8 cellular contexts compared by ENCODE assay signal in genomic region chr20:63653041-63653973, GRCh38. TPM values are rescaled to one million over a fixed set of nuclear protein-coding genes. Genes with fewer than 3 reads are reported as not detected.
A peak's percentile ranks its signal among the peaks of the same experiment; 100 is the strongest.
DNase-seq lines count a peak whose midpoint lies in the region; ATAC-seq, FAIRE-seq and TF ChIP-seq lines count a peak whose summit lies in the region.

Gene STMN3, minus strand, starts transcription at chr20:63653424. Its CDS starts 79 bp downstream, at chr20:63653345.

- peaks cover 24% of the 10 kb centered on the region for H3K4me1 Mint-ChIP-seq in activated CD4-positive, alpha-beta memory T cell treated with anti-CD3 and anti-CD28 coated beads, Interleukin-2, amount 10 ng/mL, durations not matched to agents 7 days and 5 days

- CTCF ChIA-PET in activated CD4-positive, alpha-beta memory T cell treated with anti-CD3 and anti-CD28 coated beads, Interleukin-2, amount 10 ng/mL, durations not matched to agents 7 days and 5 days (lab: Charles Lee), result interaction anchor here (1.3 kb wide), 1 partner anchor 12 kb away, joined by 4 read pairs; no protein-coding TSS in a partner anchor
- CTCF ChIA-PET in HepG2 (lab: Yijun Ruan, JAX; ENCODE audit: low intra/inter-chr PET ratio, low total read pairs), result no interaction called here

- no peaks in the 10 kb centered on the region for H3K27me3 ChIP-seq in HepG2 (ENCODE audit: control insufficient read depth in 1 of 2, insufficient read depth in 2 of 2, low read length in 2 of 2)

- TF ChIP-seq POLR2A in HepG2 (IDR thresholded peaks at IDR 0.05; ENCODE audit: insufficient read depth in 1 of 2, low read depth in 2 of 2, low read length in 2 of 2), result peak in 1 of 2 experiments; percentile 66; a peak in 2 of 4 replicates

- no TSS peak for BruUV-seq in HepG2 (replicated peaks; lab: Mats Ljungman, UMichigan)

- peak within 1 kb of the TSS; percentile 66 to 83 (median 80) for H3K4me3 ChIP-seq in HepG2 (replicated peaks in 1 of 3; ENCODE audit: insufficient read depth in 1 of 3, low read depth in 2 of 3, low read length in 3 of 3)

- H3K4me3 Mint-ChIP-seq in activated CD4-positive, alpha-beta memory T cell treated with anti-CD3 and anti-CD28 coated beads, Interleukin-2, amount 10 ng/mL, durations not matched to agents 7 days and 5 days, result peak within 1 kb of the TSS; percentile 63

- no peaks in the 10 kb centered on the region for H3K9me3 Mint-ChIP-seq in activated CD4-positive, alpha-beta memory T cell treated with anti-CD3 and anti-CD28 coated beads, Interleukin-2, amount 10 ng/mL, durations not matched to agents 7 days and 5 days

- ATAC-seq in HepG2 (peak; percentile 67), GM19467 (IDR thresholded peaks at IDR 0.05; ENCODE audit: unreplicated experiment) (no peak)

- TF ChIP-seq RAD21 in HepG2 (CRISPR knock-in tag; IDR thresholded peaks at IDR 0.05), result peak; percentile 55; the same call in 1 of the 2 replicates

- peak within 1 kb of the TSS; percentile 80 for H3K4me2 ChIP-seq in HepG2 (ENCODE audit: low read depth, low read length)

- in situ Hi-C loops in HepG2 (cut with HindIII; ENCODE audit: extremely low pct_ligation_motif_present, low pct_unique_long_range_greater_than_20kb), result no loop called here

- no peaks in the 10 kb centered on the region; a peak in 1 of 5 replicates for H3K36me3 ChIP-seq in HepG2 (replicated peaks in 1 of 2; ENCODE audit: control insufficient read depth in 1 of 2, insufficient read depth in 2 of 2, low read length in 2 of 2)

- peaks cover 35% of the 10 kb centered on the region for H3K4me1 ChIP-seq in HepG2 (ENCODE audit: insufficient read depth, low read length)

- H3K27ac Mint-ChIP-seq in activated CD4-positive, alpha-beta memory T cell treated with anti-CD3 and anti-CD28 coated beads, Interleukin-2, amount 10 ng/mL, durations not matched to agents 7 days and 5 days, result no peak within 1 kb of the TSS

- TF ChIP-seq EP300 in HepG2 (IDR thresholded peaks at IDR 0.05; ENCODE audit: low read depth in 2 of 2, low read length in 2 of 2) (0 out of 4 replicates have a peak, but pooled peaks of 1 of the 2 experiments have one; percentile 39), HepG2 (CRISPR knock-in tag; IDR thresholded peaks at IDR 0.05; ENCODE audit: borderline replicate concordance) (peak; percentile 82)

- H3K9me3 ChIP-seq in HepG2 (ENCODE audit: low read length), result no peaks in the 10 kb centered on the region

- peak; percentile 51 for FAIRE-seq in HepG2 (lab: Jason Lieb, UNC)

- intact Hi-C loops in HepG2 (cut with micrococcal nuclease; ENCODE audit: unreplicated experiment), result loop anchor here (10.0 kb wide), 1 partner anchor 119 kb away; the partner anchor contains the start of gene PTK6

- H4K20me1 ChIP-seq in HepG2 (ENCODE audit: insufficient read depth, low read length), result peaks cover 3% of the 10 kb centered on the region; the same call in 1 of the 2 replicates

- POLR2A ChIA-PET in activated CD4-positive, alpha-beta memory T cell treated with anti-CD3 and anti-CD28 coated beads, Interleukin-2, amount 10 ng/mL, durations not matched to agents 7 days and 5 days (lab: Charles Lee), result interaction anchor here (0.9 to 2.1 kb wide), 6 partner anchors 11 to 132 kb away, joined by 3 to 11 read pairs (median 5); partner anchors contain the start of genes GMEB2 and PTK6
- POLR2A ChIA-PET in HepG2 (lab: Yijun Ruan, JAX), result interaction anchor here (0.6 to 4.3 kb wide), 9 partner anchors 11 to 409 kb away, joined by 3 to 58 read pairs (median 4); partner anchors contain the start of genes GMEB2, HELZ2, TCEA2 and UCKL1

- TF ChIP-seq CTCF in AG09319 (IDR thresholded peaks at IDR 0.05; ENCODE audit: low read depth, low read length) (no peak), HepG2 (CRISPR knock-in tag; IDR thresholded peaks at IDR 0.05) (peak; percentile 27; the same call in 1 of the 2 replicates)

- H3K36me3 Mint-ChIP-seq in activated CD4-positive, alpha-beta memory T cell treated with anti-CD3 and anti-CD28 coated beads, Interleukin-2, amount 10 ng/mL, durations not matched to agents 7 days and 5 days (ENCODE audit: low read depth), result peaks cover 2% of the 10 kb centered on the region

- H3K27ac ChIP-seq in HepG2 (ENCODE audit: extremely low read length, insufficient read depth, low read length), result peak within 1 kb of the TSS; percentile 64

- DNase-seq in AG09319 (ENCODE audit: extremely low read depth, low read depth) (peak; percentile 81), HK-2 (ENCODE audit: unreplicated experiment) (peak; percentile 97), NCI-H774 (lab: John Stamatoyannopoulos, UW) (peak; percentile 81), ecto neural progenitor cell (ENCODE audit: low spot score) (peak; percentile 96), HepG2 (ENCODE audit: low spot score) (peak; percentile 82)
- DNase-seq in activated CD4-positive, alpha-beta memory T cell treated with anti-CD3 and anti-CD28 coated beads, Interleukin-2, amount 10 ng/mL, durations not matched to agents 7 days and 5 days, result peak; percentile 79
- DNase-seq in stimulated activated CD4-positive, alpha-beta T cell treated with anti-CD3 and anti-CD28 coated beads, Interleukin-1b, Interleukin-23, amount 100 ng/mL, for 4 hours (ENCODE audit: low read depth in 2 of 2), result peak; percentile 56

- peaks cover 12% of the 10 kb centered on the region for H3K27me3 Mint-ChIP-seq in activated CD4-positive, alpha-beta memory T cell treated with anti-CD3 and anti-CD28 coated beads, Interleukin-2, amount 10 ng/mL, durations not matched to agents 7 days and 5 days

- H3K9ac ChIP-seq in HepG2 (ENCODE audit: insufficient read depth, low read depth, low read length), result peak within 1 kb of the TSS; percentile 64

- H3K79me2 ChIP-seq in HepG2 (ENCODE audit: insufficient read depth, low read length), result peaks cover 6% of the 10 kb centered on the region

- H2AFZ ChIP-seq in HepG2 (ENCODE audit: low read length), result no peak within 1 kb of the TSS

- WGBS in HepG2 (ENCODE audit: low lambda C conversion rate), result 7% methylated on average over 40 of the region's 73 CpGs

TF ChIP-seq in HepG2, 621 proteins besides CTCF, POLR2A, EP300 and RAD21 (continues in another document):
- peak; percentile 92; the same call in 1 of the 2 replicates for TF ChIP-seq MLXIP (CRISPR knock-in tag; IDR thresholded peaks at IDR 0.05; ENCODE audit: borderline replicate concordance)
- TF ChIP-seq ZNF570 (CRISPR knock-in tag; IDR thresholded peaks at IDR 0.05; ENCODE audit: borderline replicate concordance), result 0 out of 2 replicates have a peak, but pooled peaks have one; percentile 77
- TF ChIP-seq RBM39 (IDR thresholded peaks at IDR 0.05; ENCODE audit: low read depth, low read length, poor library complexity, severe bottlenecking), result no peak
- peak; percentile 95 for TF ChIP-seq ZNF605 (CRISPR knock-in tag; IDR thresholded peaks at IDR 0.05)
- peak; percentile 57; the same call in 1 of the 2 replicates for TF ChIP-seq TARDBP (CRISPR knock-in tag; IDR thresholded peaks at IDR 0.05)
- no peak for TF ChIP-seq NFIC (IDR thresholded peaks at IDR 0.05; ENCODE audit: low read length)
- peak; percentile 89; the same call in 1 of the 2 replicates for TF ChIP-seq KLF13 (CRISPR knock-in tag; IDR thresholded peaks at IDR 0.05)
- TF ChIP-seq ZNF260 (CRISPR knock-in tag; IDR thresholded peaks at IDR 0.05; ENCODE audit: borderline replicate concordance, low read depth), result no peak

RNA-seq across cellular contexts. Expression of gene STMN3, which starts in this region (rescaled TPM):
- 10 to 100 TPM; 20.9 to 23.8 TPM for total RNA-seq in activated CD4-positive, alpha-beta memory T cell treated with anti-CD3 and anti-CD28 coated beads, Interleukin-2, amount 10 ng/mL, durations not matched to agents 7 days and 5 days
- 28.1 and 48.3 TPM in 2 replicates for total RNA-seq in HepG2 (2016; rRNA removed; fragmentation: Illumina TruSeq; extraction: Trizol)
- 9.7 and 10.6 TPM in 2 replicates for total RNA-seq in HepG2 (2016; cell fraction: cytosol; rRNA removed; fragmentation: Illumina TruSeq; extraction: Trizol; ENCODE audit: low read depth)
- 26.7 and 50.6 TPM in 2 replicates for total RNA-seq in HepG2 (2016; cell fraction: insoluble cytoplasmic fraction; rRNA removed; fragmentation: Illumina TruSeq; extraction: Trizol)
- total RNA-seq in HepG2 (2016; cell fraction: membrane; rRNA removed; fragmentation: Illumina TruSeq; extraction: Trizol), result 20.0 and 20.9 TPM in 2 replicates
- 36.8 and 43.1 TPM in 2 replicates for total RNA-seq in HepG2 (2016; cell fraction: nucleus; rRNA removed; fragmentation: Illumina TruSeq; extraction: Trizol)
- polyA plus RNA-seq in HepG2 (2011; rRNA removed), result 21.0 and 28.5 TPM in 2 replicates
- polyA plus RNA-seq in HepG2 (2011; cell fraction: cytosol; rRNA removed), result 22.7 and 33.5 TPM in 2 replicates
- 98.2 and 123 TPM in 2 replicates for polyA plus RNA-seq in HepG2 (2011; cell fraction: nucleus; rRNA removed)
- 13.1 and 18.3 TPM in 2 replicates for polyA plus RNA-seq in HepG2 (2012)
- polyA plus RNA-seq in HepG2 (2016; cell fraction: cytosol; fragmentation: Illumina TruSeq; extraction: Trizol; ENCODE audit: low read depth), result 10.7 and 12.2 TPM in 2 replicates
- polyA plus RNA-seq in HepG2 (2016; cell fraction: insoluble cytoplasmic fraction; fragmentation: Illumina TruSeq; extraction: Trizol; ENCODE audit: low read depth), result 28.3 and 29.5 TPM in 2 replicates
- 16.2 and 16.7 TPM in 2 replicates for polyA plus RNA-seq in HepG2 (2016; cell fraction: membrane; fragmentation: Illumina TruSeq; extraction: Trizol; ENCODE audit: low read depth)
- polyA plus RNA-seq in HepG2 (2016; cell fraction: nucleus; fragmentation: Illumina TruSeq; extraction: Trizol; ENCODE audit: insufficient read depth, low read depth), result 84.0 and 90.0 TPM in 2 replicates
- 1.7 and 23.2 TPM in 2 replicates for polyA minus RNA-seq in HepG2 (2011; rRNA and poly(A)+ RNA removed; ENCODE audit: low replicate concordance)
- 8.5 and 11.0 TPM in 2 replicates for polyA minus RNA-seq in HepG2 (2011; cell fraction: cytosol; rRNA and poly(A)+ RNA removed)
- polyA minus RNA-seq in HepG2 (2011; cell fraction: nucleus; rRNA and poly(A)+ RNA removed), result 3.3 and 5.6 TPM in 2 replicates
